1 cellular context compared by ENCODE assay signal in the genomic region with DNA sequence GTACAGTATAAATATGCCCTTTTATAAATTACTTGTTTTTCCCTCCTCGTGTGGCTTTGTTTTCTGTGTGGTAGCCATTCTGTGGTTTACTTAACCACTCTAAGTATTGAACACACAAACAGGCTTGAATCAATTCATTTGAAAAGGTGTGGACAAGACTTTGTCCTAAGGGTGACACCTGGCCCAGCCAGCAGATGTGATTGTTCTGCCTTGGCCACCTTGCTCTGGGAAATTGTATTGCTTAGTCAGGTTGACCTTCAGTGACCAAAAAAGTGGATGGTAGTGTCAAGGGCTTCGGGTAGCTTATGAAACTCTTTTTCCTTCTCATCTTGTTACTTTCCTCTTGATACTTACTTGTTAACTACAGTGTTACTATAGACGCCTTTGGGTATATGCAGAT.
TF ChIP-seq lines count a peak whose summit lies in the region.

No MANE protein-coding gene starts in this region.

TF ChIP-seq in A549, 52 proteins besides CTCF, POLR2A, EP300 and RAD21 (continued from another document):
- TF ChIP-seq, protein P1, sequence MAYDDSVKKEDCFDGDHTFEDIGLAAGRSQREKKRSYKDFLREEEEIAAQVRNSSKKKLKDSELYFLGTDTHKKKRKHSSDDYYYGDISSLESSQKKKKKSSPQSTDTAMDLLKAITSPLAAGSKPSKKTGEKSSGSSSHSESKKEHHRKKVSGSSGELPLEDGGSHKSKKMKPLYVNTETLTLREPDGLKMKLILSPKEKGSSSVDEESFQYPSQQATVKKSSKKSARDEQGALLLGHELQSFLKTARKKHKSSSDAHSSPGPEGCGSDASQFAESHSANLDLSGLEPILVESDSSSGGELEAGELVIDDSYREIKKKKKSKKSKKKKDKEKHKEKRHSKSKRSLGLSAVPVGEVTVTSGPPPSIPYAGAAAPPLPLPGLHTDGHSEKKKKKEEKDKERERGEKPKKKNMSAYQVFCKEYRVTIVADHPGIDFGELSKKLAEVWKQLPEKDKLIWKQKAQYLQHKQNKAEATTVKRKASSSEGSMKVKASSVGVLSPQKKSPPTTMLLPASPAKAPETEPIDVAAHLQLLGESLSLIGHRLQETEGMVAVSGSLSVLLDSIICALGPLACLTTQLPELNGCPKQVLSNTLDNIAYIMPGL (CRISPR knock-in tag; IDR thresholded peaks at IDR 0.05; ENCODE audit: borderline replicate concordance) = no peak
